Comparison of ENCODE assay signal across 15 cellular contexts in genomic region chr1:94936861-94937620, GRCh38. TPM values are rescaled to one million over a fixed set of nuclear protein-coding genes. Genes with fewer than 3 reads are reported as not detected.
A peak's percentile ranks its signal among the peaks of the same experiment; 100 is the strongest.
DNase-seq lines count a peak whose midpoint lies in the region; ATAC-seq and TF ChIP-seq lines count a peak whose summit lies in the region.
"Had no signal": no experiment of that assay in that cellular context is flagged by ENCODE, and none has a peak within 500 bp of the region (broad histone marks: within the 10 kb centered on the region; RNA-seq: fewer than 3 reads in every experiment).

No MANE protein-coding gene starts in this region.

- H3K79me2 ChIP-seq in Loucy (ENCODE audit: insufficient read depth, low read length): no peaks in the 10 kb centered on the region

- H3K27ac ChIP-seq in mesodermal cell (ENCODE audit: low read depth, low read length, severe bottlenecking): peak overlapping the region; percentile 26
- H3K27ac ChIP-seq: ovary had no signal

- H3K4me3 ChIP-seq in AG10803 (ENCODE audit: low read length): no peak overlapping the region
- H3K4me3 ChIP-seq in Loucy (ENCODE audit: low read length, poor library complexity, severe bottlenecking): no peak overlapping the region
- no peak overlapping the region for H3K4me3 ChIP-seq in choroid plexus epithelial cell (ENCODE audit: low read depth, low read length)
- H3K4me3 ChIP-seq in mesodermal cell (ENCODE audit: extremely low read depth, insufficient read depth, low read length, poor library complexity, severe bottlenecking): no peak overlapping the region
- H3K4me3 ChIP-seq in H7 (ENCODE audit: insufficient read depth, low read depth, low read length): no peak overlapping the region
- H3K4me3 ChIP-seq: ovary, upper lobe of left lung had no signal

- peak; percentile 6 for DNase-seq in AG10803 (ENCODE audit: low read depth)
- DNase-seq in choroid plexus epithelial cell (ENCODE audit: low read depth): peak; percentile 56
- DNase-seq in GM10266 (ENCODE audit: extremely low spot score): no peak
- DNase-seq in H7: no peak
- DNase-seq in DMS153 (lab: John Stamatoyannopoulos, UW): no peak
- DNase-seq: activated CD4-positive, alpha-beta T cell treated with anti-CD3 and anti-CD28 coated beads, Interleukin-2, amount 50 U/mL, for 4 hours; Karpas-422; NCI-H1694; NCI-H510A; ovary; stimulated activated naive CD4-positive, alpha-beta T cell; upper lobe of left lung had no signal

- H3K36me3 ChIP-seq in Loucy (ENCODE audit: insufficient read depth, low read length): no peaks in the 10 kb centered on the region
- H3K36me3 ChIP-seq in mesodermal cell (ENCODE audit: control insufficient read depth, insufficient read depth, low read length): peaks cover 10% of the 10 kb centered on the region
- no peaks in the 10 kb centered on the region; the same call in 1 of the 2 replicates for H3K36me3 ChIP-seq in H7 (replicated peaks; ENCODE audit: control insufficient read depth, insufficient read depth, low read length)
- H3K36me3 ChIP-seq: ovary had no signal

- H3K9me3 ChIP-seq in Loucy (ENCODE audit: insufficient read depth, low read depth, low read length) (no peaks in the 10 kb centered on the region), mesodermal cell (ENCODE audit: control insufficient read depth, low read length) (no peaks in the 10 kb centered on the region)
- H3K9me3 ChIP-seq: ovary, upper lobe of left lung had no signal

- no peak overlapping the region for H3K4me2 ChIP-seq in Loucy (ENCODE audit: low read depth, low read length, poor library complexity, severe bottlenecking)

- H3K9ac ChIP-seq in Loucy (ENCODE audit: low read depth, low read length, poor library complexity, severe bottlenecking): no peak overlapping the region

- H4K20me1 ChIP-seq in Loucy (ENCODE audit: insufficient read depth, low read length, poor library complexity, severe bottlenecking): no peaks in the 10 kb centered on the region

- 0 out of 2 replicates have a peak overlapping the region, but pooled peaks have one; percentile 66 for H2AFZ ChIP-seq in Loucy (ENCODE audit: low read length)

- TF ChIP-seq CTCF in AG10803 (conservative IDR thresholded peaks at IDR 0.05; ENCODE audit: low read length): no peak
- TF ChIP-seq CTCF in Loucy (conservative IDR thresholded peaks at IDR 0.05; ENCODE audit: low read length): no peak
- no peak for TF ChIP-seq CTCF in choroid plexus epithelial cell (conservative IDR thresholded peaks at IDR 0.05; ENCODE audit: low read depth, low read length)
- TF ChIP-seq CTCF in GM10266 (IDR thresholded peaks at IDR 0.05; ENCODE audit: control insufficient read depth, insufficient read depth, low read depth, missing control alignments): no peak

- no peak for ATAC-seq in HG02981 (IDR thresholded peaks at IDR 0.05; ENCODE audit: unreplicated experiment)

- H3K4me1 ChIP-seq in Loucy (ENCODE audit: insufficient read depth, low read length, poor library complexity, severe bottlenecking) (peaks cover 17% of the 10 kb centered on the region), mesodermal cell (ENCODE audit: control insufficient read depth, insufficient read depth, low read length, poor library complexity, severe bottlenecking) (peaks cover 18% of the 10 kb centered on the region)

- H3K9me2 ChIP-seq in Loucy (replicated peaks; ENCODE audit: low read depth, low read length): no peaks in the 10 kb centered on the region

- H3F3A ChIP-seq in Loucy (ENCODE audit: low read depth): no peaks in the 10 kb centered on the region

- 92 to 100% methylated on average over 1 of the region's 5 CpGs for WGBS in mesodermal cell (ENCODE audit: insufficient coverage in 2 of 2), 2 experiments

- no peaks in the 10 kb centered on the region for H3K27me3 ChIP-seq in Loucy (ENCODE audit: insufficient read depth, low read length, poor library complexity, severe bottlenecking)
- no peaks in the 10 kb centered on the region for H3K27me3 ChIP-seq in H7 (ENCODE audit: control insufficient read depth, insufficient read depth, low read length)
- H3K27me3 ChIP-seq: ovary, upper lobe of left lung had no signal

RNA-seq across cellular contexts. Expression of gene CNN3, which starts 10.1 kb away (rescaled TPM):
- polyA plus RNA-seq in mesodermal cell (2013, experiment 1 of 2): 446 TPM
- 414 TPM for polyA plus RNA-seq in mesodermal cell (2013, experiment 2 of 2)
- total RNA-seq in H7 (2014; rRNA removed; shearing (Covaris generic)): 309 and 364 TPM in 2 replicates

Comparison
In these comparisons a context has a peak if more than half of its experiments do, and no peak if none do; other contexts are left out.
1. DNase-seq: peak in AG10803 (single experiment) and choroid plexus epithelial cell (single experiment); none in GM10266 (single experiment), H7 (single experiment) and DMS153 (single experiment).